ENCODE assay signal across 27 cellular contexts in the genomic region with DNA sequence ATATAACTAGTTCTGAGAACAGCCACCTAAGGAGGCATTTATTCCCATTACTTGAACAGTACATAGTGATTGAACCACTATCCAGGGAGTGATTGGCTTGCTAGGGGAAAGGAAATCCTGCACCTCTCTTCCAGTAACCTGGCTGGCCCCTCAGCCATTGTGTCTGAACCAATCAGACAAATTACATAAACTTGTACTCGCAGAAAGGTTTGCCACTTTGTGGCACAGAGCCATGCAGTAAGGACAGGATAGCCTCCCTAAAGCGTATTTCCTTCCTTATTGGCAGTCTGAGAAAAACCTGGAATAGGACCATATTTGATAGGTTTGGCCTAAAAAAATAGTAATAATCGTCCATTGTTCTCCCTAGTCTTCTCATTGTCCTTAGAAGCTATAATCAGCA.
"Had no signal": no experiment of that assay in that cellular context is flagged by ENCODE, and none has a peak within 500 bp of the region (broad histone marks: within the 10 kb centered on the region; RNA-seq: fewer than 3 reads in every experiment).

No MANE protein-coding gene starts in this region.

- H3K9me3 Mint-ChIP-seq: activated B cell treated with CpG ODN at 0.5 μM for 24 hours; activated CD4-positive, alpha-beta T cell treated with anti-CD3 and anti-CD28 coated beads, Interleukin-2, amount 10 ng/mL, durations not matched to agents 24 days and 14 days; activated naive CD4-positive, alpha-beta T cell treated with anti-CD3 and anti-CD28 coated beads, Interleukin-2, amount 50 U/mL, for 72 hours; activated naive CD8-positive, alpha-beta T cell treated with anti-CD3 and anti-CD28 coated beads, Interleukin-2, amount 50 U/mL, for 24 hours; activated T-cell treated with anti-CD3 and anti-CD28 coated beads, Interleukin-2, amount 50 U/mL, for 24 hours had no signal

- DNase-seq: activated B cell treated with CpG ODN at 0.5 μM for 24 hours; activated CD4-positive, alpha-beta T cell treated with anti-CD3 and anti-CD28 coated beads for 1 hour; activated CD4-positive, alpha-beta T cell treated with anti-CD3 and anti-CD28 coated beads, Interleukin-2, amount 10 ng/mL, durations not matched to agents 24 days and 14 days; activated CD4-positive, alpha-beta T cell treated with anti-CD3 and anti-CD28 coated beads, Interleukin-2, amount 50 U/mL, for 48 hours; activated CD8-positive, alpha-beta memory T cell treated with anti-CD3 and anti-CD28 coated beads, Interleukin-2, amount 10 ng/mL, durations not matched to agents 7 days and 5 days; activated effector memory CD4-positive, alpha-beta T cell treated with anti-CD3 and anti-CD28 coated beads, Interleukin-2, amount 50 U/mL, for 16 hours; activated naive CD4-positive, alpha-beta T cell treated with Interleukin-2 at 50 U/mL for 16 hours; activated naive CD8-positive, alpha-beta T cell treated with anti-CD3 and anti-CD28 coated beads, Interleukin-2, amount 50 U/mL, for 24 hours; activated T-cell treated with anti-CD3 and anti-CD28 coated beads, Interleukin-2, amount 50 U/mL, for 24 hours; amniotic stem cell; body of pancreas; Karpas-422; MM.1S; NCI-H1105; NCI-H1436; NCI-H1694 treated with DMSO at 0.1 percent for 48 hours; NCI-H2029 treated with DMSO at 0.1 percent for 48 hours; NCI-H345; NCI-H510A; NCI-H526 treated with DMSO at 0.1 percent for 48 hours; SJCRH30; SK-N-SH; T-helper 1 cell had no signal

- H3K4me3 Mint-ChIP-seq: activated B cell treated with CpG ODN at 0.5 μM for 24 hours; activated CD4-positive, alpha-beta T cell treated with anti-CD3 and anti-CD28 coated beads, Interleukin-2, amount 10 ng/mL, durations not matched to agents 24 days and 14 days; activated CD8-positive, alpha-beta memory T cell treated with anti-CD3 and anti-CD28 coated beads, Interleukin-2, amount 10 ng/mL, durations not matched to agents 7 days and 5 days; activated naive CD8-positive, alpha-beta T cell treated with anti-CD3 and anti-CD28 coated beads, Interleukin-2, amount 50 U/mL, for 24 hours; activated T-cell treated with anti-CD3 and anti-CD28 coated beads, Interleukin-2, amount 50 U/mL, for 24 hours had no signal

- ATAC-seq: activated CD8-positive, alpha-beta memory T cell treated with anti-CD3 and anti-CD28 coated beads, Interleukin-2, amount 10 ng/mL, durations not matched to agents 7 days and 5 days; activated naive CD4-positive, alpha-beta T cell treated with anti-CD3 and anti-CD28 coated beads, Interleukin-2, amount 50 U/mL, for 72 hours; activated naive CD8-positive, alpha-beta T cell treated with anti-CD3 and anti-CD28 coated beads, Interleukin-2, amount 50 U/mL, for 24 hours; body of pancreas; K562 had no signal

- H3K27me3 ChIP-seq: ascending aorta, body of pancreas, SJCRH30 had no signal

- H3K9ac ChIP-seq: SK-N-SH had no signal

- H3K9me3 ChIP-seq: ascending aorta, body of pancreas, SK-N-SH had no signal

- H3K4me3 ChIP-seq: ascending aorta, body of pancreas, K562, SJCRH30 had no signal

- H3K4me1 Mint-ChIP-seq: activated B cell treated with CpG ODN at 0.5 μM for 24 hours had no signal

- H3K27ac Mint-ChIP-seq: activated B cell treated with CpG ODN at 0.5 μM for 24 hours; activated CD4-positive, alpha-beta T cell treated with anti-CD3 and anti-CD28 coated beads, Interleukin-2, amount 10 ng/mL, durations not matched to agents 24 days and 14 days; activated CD8-positive, alpha-beta memory T cell treated with anti-CD3 and anti-CD28 coated beads, Interleukin-2, amount 10 ng/mL, durations not matched to agents 7 days and 5 days; activated naive CD4-positive, alpha-beta T cell treated with anti-CD3 and anti-CD28 coated beads, Interleukin-2, amount 50 U/mL, for 72 hours; activated naive CD8-positive, alpha-beta T cell treated with anti-CD3 and anti-CD28 coated beads, Interleukin-2, amount 50 U/mL, for 24 hours; activated T-cell treated with anti-CD3 and anti-CD28 coated beads, Interleukin-2, amount 50 U/mL, for 24 hours had no signal

- H3K36me3 ChIP-seq: SJCRH30 had no signal

- H3K4me2 ChIP-seq: SK-N-SH had no signal

- H3K27ac ChIP-seq: body of pancreas, SJCRH30 had no signal

- H3K36me3 Mint-ChIP-seq: activated CD8-positive, alpha-beta memory T cell treated with anti-CD3 and anti-CD28 coated beads, Interleukin-2, amount 10 ng/mL, durations not matched to agents 7 days and 5 days; activated naive CD4-positive, alpha-beta T cell treated with anti-CD3 and anti-CD28 coated beads, Interleukin-2, amount 50 U/mL, for 72 hours had no signal

- H3K27me3 Mint-ChIP-seq: activated B cell treated with CpG ODN at 0.5 μM for 24 hours; activated CD4-positive, alpha-beta T cell treated with anti-CD3 and anti-CD28 coated beads, Interleukin-2, amount 10 ng/mL, durations not matched to agents 24 days and 14 days; activated CD8-positive, alpha-beta memory T cell treated with anti-CD3 and anti-CD28 coated beads, Interleukin-2, amount 10 ng/mL, durations not matched to agents 7 days and 5 days; activated naive CD8-positive, alpha-beta T cell treated with anti-CD3 and anti-CD28 coated beads, Interleukin-2, amount 50 U/mL, for 24 hours; activated T-cell treated with anti-CD3 and anti-CD28 coated beads, Interleukin-2, amount 50 U/mL, for 24 hours had no signal

- FAIRE-seq: bronchial epithelial cell, K562 had no signal
